8 cellular contexts compared by ENCODE assay signal in the genomic region with DNA sequence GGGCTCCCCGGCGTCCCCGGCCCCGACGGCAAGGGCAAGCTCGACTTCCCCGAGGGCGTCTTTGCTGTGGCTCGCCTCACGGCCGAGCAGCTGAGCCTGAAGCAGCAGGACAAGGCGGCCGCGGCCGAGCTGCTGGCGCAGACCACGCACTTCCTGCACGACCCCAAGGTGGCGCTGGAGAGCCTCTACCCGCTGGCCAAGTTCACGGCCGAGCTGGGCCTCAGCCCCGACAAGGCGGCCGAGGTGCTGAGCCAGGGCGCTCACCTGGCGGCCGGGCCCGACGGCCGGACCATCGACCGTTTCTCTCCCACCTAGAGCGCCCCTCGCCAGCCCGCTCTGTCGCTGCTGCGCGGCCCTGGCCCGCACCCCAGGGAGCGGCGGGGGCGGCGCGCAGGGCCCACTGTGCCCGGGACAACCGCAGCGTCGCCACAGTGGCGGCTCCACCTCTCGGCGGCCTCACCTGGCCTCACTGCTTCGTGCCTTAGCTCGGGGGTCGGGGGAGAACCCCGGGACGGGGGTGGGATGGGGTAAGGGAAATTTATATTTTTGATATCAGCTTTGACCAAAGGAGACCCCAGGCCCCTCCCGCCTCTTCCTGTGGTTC. TPM values are rescaled to one million over a fixed set of nuclear protein-coding genes. Genes with fewer than 3 reads are reported as not detected.
A peak's percentile ranks its signal among the peaks of the same experiment; 100 is the strongest.
DNase-seq lines count a peak whose midpoint lies in the region; ATAC-seq and TF ChIP-seq lines count a peak whose summit lies in the region.

No MANE protein-coding gene starts in this region.

- TF ChIP-seq POLR2A in sigmoid colon (IDR thresholded peaks at IDR 0.05), result no peak

- peak; percentile 32 to 70 (median 54) for TF ChIP-seq CTCF in sigmoid colon (IDR thresholded peaks at IDR 0.05)

- intact Hi-C loops in left cardiac atrium (cut with DNase I) (loop anchor here in 1 of 2 donors (5.0 kb wide), 1 partner anchor 34 kb away; no protein-coding TSS in a partner anchor), sigmoid colon (cut with DNase I) (no loop called here)

- no peak for TF ChIP-seq EP300 in sigmoid colon (IDR thresholded peaks at IDR 0.05)

- peaks cover 0 to 20% (median 0%) of the 10 kb centered on the region in 4 donors for H3K36me3 ChIP-seq in sigmoid colon

- ATAC-seq in left cardiac atrium (peak; percentile 16), GM21825 (IDR thresholded peaks at IDR 0.05; ENCODE audit: unreplicated experiment) (no peak), GM21447 (IDR thresholded peaks at IDR 0.05; ENCODE audit: unreplicated experiment) (no peak)

- WGBS in sigmoid colon, 2 donors, result 3 to 9% methylated on average over 58 of the region's 58 CpGs

- peak overlapping the region in 3 of 4 donors; percentile 63 to 75 (median 64) for H3K4me3 ChIP-seq in sigmoid colon

- H3K9me3 ChIP-seq in sigmoid colon, result no peaks in the 10 kb centered on the region

- H3K4me1 ChIP-seq in sigmoid colon, result peaks cover 0 to 91% (median 83%) of the 10 kb centered on the region in 4 donors

- H3K27ac ChIP-seq in sigmoid colon, result peak overlapping the region; percentile 88 to 92 (median 91)

- DNase-seq in ELF-1 (ENCODE audit: low read depth, low spot score) (peak; percentile 84), NOMO-1 (lab: John Stamatoyannopoulos, UW; ENCODE audit: unreplicated experiment in 2 of 2) (peak; percentile 68 to 82), left cardiac atrium (peak; percentile 80), sigmoid colon (peak; percentile 92), NCI-H1694 (lab: John Stamatoyannopoulos, UW) (no peak)
- DNase-seq in activated naive CD4-positive, alpha-beta T cell treated with anti-CD3 and anti-CD28 coated beads, Interleukin-2, amount 50 U/mL, for 16 hours, result peak; percentile 63

- peaks cover 4 to 31% (median 5%) of the 10 kb centered on the region in 3 donors for H3K27me3 ChIP-seq in sigmoid colon

RNA-seq across cellular contexts. Expression of a gene that starts 3.7 kb away (rescaled TPM):
- total RNA-seq in left cardiac atrium (10 to 100 TPM; 20.6 to 22.1 TPM), sigmoid colon (10 to 100 TPM; 10.4 to 44.9 (median 24.8) TPM)
- 1 to 10 TPM; 1.6 to 5.4 (median 5.1) TPM for polyA plus RNA-seq in sigmoid colon

RNA-seq across cellular contexts. Expression of a gene that starts 16.8 kb away (rescaled TPM):
- total RNA-seq in left cardiac atrium, result 10 to 100 TPM; 15.4 to 26.5 TPM
- total RNA-seq in sigmoid colon, result 10 to 100 TPM; 26.3 to 43.0 (median 32.9) TPM
- polyA plus RNA-seq in sigmoid colon, result 10 to 100 TPM; 61.3 to 66.8 (median 63.3) TPM

RNA-seq across cellular contexts. Expression of a gene that starts 28.7 kb away (rescaled TPM):
- 10 to 100 TPM; 21.2 to 30.8 TPM for total RNA-seq in left cardiac atrium
- total RNA-seq in sigmoid colon, result 10 to 100 TPM; 27.6 to 60.1 (median 38.8) TPM
- 10 to 100 TPM in 2 of 3 donors, 1 to 10 TPM in 1; 7.2 to 26.6 (median 12.0) TPM for polyA plus RNA-seq in sigmoid colon

RNA-seq across cellular contexts. Expression of a gene that starts 33.5 kb away (rescaled TPM):
- total RNA-seq in left cardiac atrium (1 to 10 TPM; 6.2 to 7.6 TPM), sigmoid colon (under 1 TPM; 0.16 to 0.71 (median 0.48) TPM)
- polyA plus RNA-seq in sigmoid colon, result under 1 TPM in 2 of 3 donors, not detected in 1; under 0.01 to 0.69 TPM

Comparison
In these comparisons a context has a peak if more than half of its experiments do, and no peak if none do; other contexts are left out.
1. ATAC-seq: peak in left cardiac atrium (2 of 2); none in GM21825 (single experiment) and GM21447 (single experiment).